ENCODE assay signal across 25 cellular contexts in genomic region chr12:84954415-84954814, GRCh38. TPM values are rescaled to one million over a fixed set of nuclear protein-coding genes. Genes with fewer than 3 reads are reported as not detected.
"Had no signal": no experiment of that assay in that cellular context is flagged by ENCODE, and none has a peak within 500 bp of the region (broad histone marks: within the 10 kb centered on the region; RNA-seq: fewer than 3 reads in every experiment).

No MANE protein-coding gene starts in this region.

- H3K27me3 ChIP-seq: esophagus muscularis mucosa, heart right ventricle, left lung, neural progenitor cell, sigmoid colon, stomach, testis, tibial artery had no signal

- DNase-seq: effector CD8-positive, alpha-beta T cell; endodermal cell; foreskin melanocyte; glutamatergic neuron; heart right ventricle; hippocampal formation; left cardiac atrium; left lung; mesendoderm; midbrain; naive thymus-derived CD4-positive, alpha-beta T cell; psoas muscle; right cardiac atrium; sigmoid colon; stimulated activated CD4-positive, alpha-beta T cell treated with anti-CD3 and anti-CD28 coated beads, Interleukin-2, amount 100 ng/mL, for 24 hours; stimulated activated CD4-positive, alpha-beta T cell treated with anti-CD3 and anti-CD28 coated beads, Interleukin-4, amount 100 ng/mL, for 24 hours; stimulated activated naive CD4-positive, alpha-beta T cell treated with Interleukin-2 at 50 U/mL for 16 hours; stomach; testis; tibial artery had no signal

- H3K9me3 ChIP-seq: esophagus muscularis mucosa, left lung, psoas muscle, sigmoid colon, stomach, testis, tibial artery had no signal

- ATAC-seq: heart right ventricle; left cardiac atrium; left lung; naive thymus-derived CD4-positive, alpha-beta T cell; psoas muscle; right cardiac atrium; stimulated activated effector memory CD8-positive, alpha-beta T cell treated with anti-CD3 and anti-CD28 coated beads, Interleukin-12 subunit alpha, Interleukin-12 subunit beta, amount 100 ng/mL, for 72 hours had no signal

- H2AFZ ChIP-seq: neural progenitor cell had no signal

- H3K27ac ChIP-seq: esophagus muscularis mucosa, heart right ventricle, left lung, neural progenitor cell, psoas muscle, sigmoid colon, stomach, testis, tibial artery had no signal

- H3K4me1 ChIP-seq: esophagus muscularis mucosa, heart right ventricle, left lung, neural progenitor cell, psoas muscle, sigmoid colon, stomach, testis, tibial artery had no signal

- H3K4me3 ChIP-seq: esophagus muscularis mucosa, heart right ventricle, left lung, neural progenitor cell, psoas muscle, sigmoid colon, stomach, testis, tibial artery had no signal

- H3K36me3 ChIP-seq: esophagus muscularis mucosa, heart right ventricle, left lung, neural progenitor cell, sigmoid colon, stomach, tibial artery had no signal

- FAIRE-seq: colon had no signal

RNA-seq across cellular contexts. Expression of gene SLC6A15, which starts 41.8 kb away (rescaled TPM):
- total RNA-seq: heart right ventricle; naive thymus-derived CD4-positive, alpha-beta T cell; osteoblast; right cardiac atrium had no signal
- polyA plus RNA-seq: heart right ventricle; naive thymus-derived CD4-positive, alpha-beta T cell had no signal
